8 cellular contexts compared by ENCODE assay signal in the genomic region with DNA sequence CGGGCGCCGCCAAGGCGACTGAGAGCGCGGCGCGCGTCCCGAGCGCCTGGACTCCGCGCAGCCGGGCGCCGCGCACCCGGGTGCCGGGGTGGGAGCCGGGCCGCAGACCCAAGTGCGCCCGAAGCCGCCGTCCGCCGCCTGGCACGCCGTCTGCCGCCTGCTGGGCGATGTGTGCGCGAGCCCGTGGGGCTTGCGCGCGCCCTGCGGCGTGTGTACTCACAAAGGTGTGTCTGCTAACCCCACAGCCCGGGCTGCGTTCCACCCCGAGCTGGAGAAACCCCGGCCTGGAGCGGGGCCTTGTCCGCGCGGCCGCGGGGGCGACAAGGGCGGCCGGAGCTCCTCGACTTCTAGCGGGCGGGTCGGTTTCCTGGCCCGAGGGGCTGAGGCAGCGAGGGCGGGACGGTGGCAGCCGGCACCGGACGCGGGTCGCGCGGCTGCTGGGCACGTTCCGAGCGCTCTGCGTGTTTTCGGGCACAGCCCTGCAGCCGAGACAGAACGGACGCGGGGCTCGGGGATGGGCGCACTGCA. TPM values are rescaled to one million over a fixed set of nuclear protein-coding genes. Genes with fewer than 3 reads are reported as not detected.
DNase-seq lines count a peak whose midpoint lies in the region; ATAC-seq lines count a peak whose summit lies in the region.

No MANE protein-coding gene starts in this region.

- no peak overlapping the region for H3K27ac Mint-ChIP-seq in activated CD4-positive, alpha-beta T cell treated with anti-CD3 and anti-CD28 coated beads, Interleukin-2, amount 10 ng/mL, durations not matched to agents 7 days and 5 days

- H3K9me3 Mint-ChIP-seq in activated CD4-positive, alpha-beta T cell treated with anti-CD3 and anti-CD28 coated beads, Interleukin-2, amount 10 ng/mL, durations not matched to agents 7 days and 5 days: no peaks in the 10 kb centered on the region

- POLR2A ChIA-PET in activated CD4-positive, alpha-beta T cell treated with anti-CD3 and anti-CD28 coated beads, Interleukin-2, amount 10 ng/mL, durations not matched to agents 7 days and 5 days (lab: Charles Lee): interaction anchor here (1.2 kb wide), 1 partner anchor 168 kb away, joined by 3 read pairs; a partner anchor contains a TSS

- peak overlapping the region; percentile 94 for H3K4me3 Mint-ChIP-seq in activated CD4-positive, alpha-beta T cell treated with anti-CD3 and anti-CD28 coated beads, Interleukin-2, amount 10 ng/mL, durations not matched to agents 7 days and 5 days

- DNase-seq in NCI-H82 (lab: John Stamatoyannopoulos, UW) (peak; percentile 69), NCI-H82 treated with DMSO at 0.1 percent for 48 hours (lab: John Stamatoyannopoulos, UW; ENCODE audit: unreplicated experiment) (no peak), NCI-H1930 (lab: John Stamatoyannopoulos, UW) (peak; percentile 24 to 39), dedifferentiated amniotic fluid mesenchymal stem cell (ENCODE audit: extremely low spot score) (peak; percentile 68), left lobe of liver (ENCODE audit: low spot score) (peak; percentile 85)
- DNase-seq in activated CD4-positive, alpha-beta T cell treated with anti-CD3 and anti-CD28 coated beads, Interleukin-2, amount 10 ng/mL, durations not matched to agents 7 days and 5 days: peak; percentile 70
- DNase-seq in stimulated activated CD4-positive, alpha-beta T cell treated with anti-CD3 and anti-CD28 coated beads, Interleukin-4, amount 100 ng/mL, for 24 hours: peak; percentile 67

- peaks cover 55% of the 10 kb centered on the region for H3K27me3 Mint-ChIP-seq in activated CD4-positive, alpha-beta T cell treated with anti-CD3 and anti-CD28 coated beads, Interleukin-2, amount 10 ng/mL, durations not matched to agents 7 days and 5 days

- CTCF ChIA-PET in activated CD4-positive, alpha-beta T cell treated with anti-CD3 and anti-CD28 coated beads, Interleukin-2, amount 10 ng/mL, durations not matched to agents 7 days and 5 days (lab: Charles Lee): interaction anchor here (0.6 to 2.3 kb wide), 9 partner anchors 9 to 169 kb away, joined by 3 to 10 read pairs (median 3); a partner anchor contains a TSS

- ATAC-seq in HG02798 (IDR thresholded peaks at IDR 0.05; ENCODE audit: poor library complexity, unreplicated experiment) (peak; percentile 40), left lobe of liver (peak; percentile 69)

- H3K36me3 Mint-ChIP-seq in activated CD4-positive, alpha-beta T cell treated with anti-CD3 and anti-CD28 coated beads, Interleukin-2, amount 10 ng/mL, durations not matched to agents 7 days and 5 days (ENCODE audit: low read depth): peaks cover 6% of the 10 kb centered on the region

- peaks cover 37% of the 10 kb centered on the region for H3K4me1 Mint-ChIP-seq in activated CD4-positive, alpha-beta T cell treated with anti-CD3 and anti-CD28 coated beads, Interleukin-2, amount 10 ng/mL, durations not matched to agents 7 days and 5 days

RNA-seq across cellular contexts. Expression of a gene that starts 1.1 kb away (rescaled TPM):
- 1 to 10 TPM; 3.8 to 4.3 TPM for total RNA-seq in activated CD4-positive, alpha-beta T cell treated with anti-CD3 and anti-CD28 coated beads, Interleukin-2, amount 10 ng/mL, durations not matched to agents 7 days and 5 days
- 2.9 TPM for total RNA-seq in left lobe of liver
